1 cellular context compared by ENCODE assay signal in genomic region chr11:1051356-1052132, GRCh38.
TF ChIP-seq lines count a peak whose summit lies in the region.

No MANE protein-coding gene starts in this region.

TF ChIP-seq in K562, 482 proteins besides CTCF, POLR2A, EP300 and RAD21:
- TF ChIP-seq TFAP4 (CRISPR knock-in tag; IDR thresholded peaks at IDR 0.05; ENCODE audit: borderline replicate concordance) (0 out of 2 replicates have a peak, but pooled peaks have one; percentile 6), MLX (CRISPR knock-in tag; conservative IDR thresholded peaks at IDR 0.05) (no peak)
